Comparison of ENCODE assay signal across 17 cellular contexts in genomic region chr15:100193277-100193860, GRCh38.
"Had no signal": no experiment of that assay in that cellular context is flagged by ENCODE, and none has a peak within 500 bp of the region (broad histone marks: within the 10 kb centered on the region; RNA-seq: fewer than 3 reads in every experiment).

No MANE protein-coding gene starts in this region.

- H3K27me3 ChIP-seq: foreskin keratinocyte, ovary, testis, tibial nerve had no signal

- ATAC-seq: foreskin keratinocyte; mucosa of descending colon; naive thymus-derived CD8-positive, alpha-beta T cell; right cardiac atrium; stimulated activated memory B cell treated with anti-CD40 and anti-IgM and Interleukin-4, amounts not matched to agents 10 μg/mL and 1 μg/mL and 100 μg/mL, for 72 hours had no signal

- H3K9me3 Mint-ChIP-seq: naive thymus-derived CD8-positive, alpha-beta T cell; stimulated activated memory B cell treated with anti-CD40 and anti-IgM and Interleukin-4, amounts not matched to agents 10 μg/mL and 1 μg/mL and 100 μg/mL, for 72 hours; stimulated activated naive CD8-positive, alpha-beta T cell treated with anti-CD3 and anti-CD28 coated beads, Interleukin-15, Interleukin-2, amounts not matched to agents 100 ng/mL and 50 ng/mL, for 24 hours had no signal

- H3K27me3 Mint-ChIP-seq: naive thymus-derived CD8-positive, alpha-beta T cell; stimulated activated naive CD8-positive, alpha-beta T cell treated with anti-CD3 and anti-CD28 coated beads, Interleukin-15, Interleukin-2, amounts not matched to agents 100 ng/mL and 50 ng/mL, for 24 hours had no signal

- H3K27ac Mint-ChIP-seq: progenitor cell of endocrine pancreas; stimulated activated memory B cell treated with anti-CD40 and anti-IgM and Interleukin-4, amounts not matched to agents 10 μg/mL and 1 μg/mL and 100 μg/mL, for 72 hours; stimulated activated naive CD8-positive, alpha-beta T cell treated with anti-CD3 and anti-CD28 coated beads, Interleukin-15, Interleukin-2, amounts not matched to agents 100 ng/mL and 50 ng/mL, for 24 hours had no signal

- H3K9me3 ChIP-seq: mucosa of descending colon, ovary, testis, tibial nerve had no signal

- H3K4me1 ChIP-seq: testis, tibial nerve had no signal

- H3K4me1 Mint-ChIP-seq: stimulated activated memory B cell treated with anti-CD40 and anti-IgM and Interleukin-4, amounts not matched to agents 10 μg/mL and 1 μg/mL and 100 μg/mL, for 72 hours had no signal

- H3K4me3 ChIP-seq: mucosa of descending colon, ovary, smooth muscle cell, testis, tibial nerve had no signal

- H3K4me3 Mint-ChIP-seq: naive thymus-derived CD8-positive, alpha-beta T cell; stimulated activated memory B cell treated with anti-CD40 and anti-IgM and Interleukin-4, amounts not matched to agents 10 μg/mL and 1 μg/mL and 100 μg/mL, for 72 hours; stimulated activated naive CD8-positive, alpha-beta T cell treated with anti-CD3 and anti-CD28 coated beads, Interleukin-15, Interleukin-2, amounts not matched to agents 100 ng/mL and 50 ng/mL, for 24 hours had no signal

- H3K27ac ChIP-seq: foreskin keratinocyte, ovary, testis, tibial nerve had no signal

- H3K4me2 ChIP-seq: smooth muscle cell had no signal

- DNase-seq: dermis blood vessel endothelial cell; erythroblast; foreskin keratinocyte; hippocampal formation; kidney glomerular epithelial cell; mucosa of descending colon; naive thymus-derived CD8-positive, alpha-beta T cell; nucleus accumbens; stimulated activated CD4-positive, alpha-beta T cell treated with anti-CD3 and anti-CD28 coated beads, Interleukin-4, amount 100 ng/mL, for 1 hour; testis had no signal

- H3K36me3 ChIP-seq: ovary, tibial nerve had no signal

- H3K36me3 Mint-ChIP-seq: stimulated activated memory B cell treated with anti-CD40 and anti-IgM and Interleukin-4, amounts not matched to agents 10 μg/mL and 1 μg/mL and 100 μg/mL, for 72 hours had no signal
